8 cellular contexts compared by ENCODE assay signal in genomic region chr9:127396808-127397721, GRCh38. TPM values are rescaled to one million over a fixed set of nuclear protein-coding genes. Genes with fewer than 3 reads are reported as not detected.
DNase-seq lines count a peak whose midpoint lies in the region; TF ChIP-seq lines count a peak whose summit lies in the region.

Gene SLC2A8 (plus strand): TSS chr9:127397169. CDS start chr9:127397231, 62 bp downstream.

- CTCF ChIA-PET in activated naive CD4-positive, alpha-beta T cell treated with anti-CD3 and anti-CD28 coated beads for 36 hours (lab: Charles Lee), result interaction anchor here (0.8 to 1.7 kb wide), 6 partner anchors 9 to 182 kb away, joined by 3 to 6 read pairs (median 4); partner anchors contain the start of gene ZNF79

- H3K9me3 Mint-ChIP-seq in activated naive CD4-positive, alpha-beta T cell treated with anti-CD3 and anti-CD28 coated beads for 36 hours, result no peaks in the 10 kb centered on the region
- no peaks in the 10 kb centered on the region for H3K9me3 Mint-ChIP-seq in neural progenitor cell

- H3K4me1 Mint-ChIP-seq in activated naive CD4-positive, alpha-beta T cell treated with anti-CD3 and anti-CD28 coated beads for 36 hours (ENCODE audit: low read depth), result peaks cover 9% of the 10 kb centered on the region
- peaks cover 10% of the 10 kb centered on the region for H3K4me1 Mint-ChIP-seq in neural progenitor cell

- H4K20me1 ChIP-seq in neural progenitor cell (ENCODE audit: low read depth), result peaks cover 28% of the 10 kb centered on the region

- no peak within 1 kb of the TSS for H3K27ac ChIP-seq in neural progenitor cell
- H3K27ac ChIP-seq in stomach smooth muscle (ENCODE audit: low read length), result peak within 1 kb of the TSS; percentile 80

- H3K27ac Mint-ChIP-seq in activated naive CD4-positive, alpha-beta T cell treated with anti-CD3 and anti-CD28 coated beads for 36 hours, result no peak within 1 kb of the TSS
- H3K27ac Mint-ChIP-seq in neural progenitor cell, result no peak within 1 kb of the TSS

- peak within 1 kb of the TSS; percentile 89 for H2AFZ ChIP-seq in neural progenitor cell (replicated peaks)

- H3K4me3 Mint-ChIP-seq in activated naive CD4-positive, alpha-beta T cell treated with anti-CD3 and anti-CD28 coated beads for 36 hours, result peak within 1 kb of the TSS; percentile 61
- H3K4me3 Mint-ChIP-seq in neural progenitor cell, result peak within 1 kb of the TSS; percentile 90

- peak within 1 kb of the TSS; percentile 98 for H3K4me2 ChIP-seq in neural progenitor cell

- H3K36me3 ChIP-seq in MG63 (0 out of 2 replicates have a peak, but pooled peaks cover 3% of the 10 kb centered on the region), neural progenitor cell (no peaks in the 10 kb centered on the region), stomach smooth muscle (ENCODE audit: control insufficient read depth in 2 of 2, insufficient read depth in 2 of 2, low read length in 2 of 2) (peaks cover 0 to 11% of the 10 kb centered on the region in 2 donors)

- DNase-seq in EL (peak; percentile 99), H4 (ENCODE audit: low spot score) (peak; percentile 98), MG63 (peak; percentile 98), SIG-M5 (lab: John Stamatoyannopoulos, UW) (peak; percentile 89), foreskin melanocyte (peak; percentile 99), neural progenitor cell (ENCODE audit: low spot score) (peak; percentile 100)
- DNase-seq in activated naive CD4-positive, alpha-beta T cell treated with anti-CD3 and anti-CD28 coated beads for 36 hours, result peak; percentile 92

- peaks cover 6% of the 10 kb centered on the region for H3F3A ChIP-seq in neural progenitor cell (ENCODE audit: low read depth)

- no peaks in the 10 kb centered on the region for H3K9me3 ChIP-seq in MG63
- H3K9me3 ChIP-seq in neural progenitor cell (ENCODE audit: low read depth), result no peaks in the 10 kb centered on the region
- H3K9me3 ChIP-seq in stomach smooth muscle (ENCODE audit: control insufficient read depth in 2 of 2, low read length in 2 of 2), result no peaks in the 10 kb centered on the region

- peaks cover 74% of the 10 kb centered on the region for H3K27me3 Mint-ChIP-seq in activated naive CD4-positive, alpha-beta T cell treated with anti-CD3 and anti-CD28 coated beads for 36 hours (ENCODE audit: low read depth)
- peaks cover 2% of the 10 kb centered on the region for H3K27me3 Mint-ChIP-seq in neural progenitor cell (ENCODE audit: insufficient read depth, low read depth)

- TF ChIP-seq CTCF in neural progenitor cell (IDR thresholded peaks at IDR 0.05), result peak; percentile 20

- peak within 1 kb of the TSS; percentile 55 for H3K4me3 ChIP-seq in MG63
- H3K4me3 ChIP-seq in neural progenitor cell, result peak within 1 kb of the TSS; percentile 83
- H3K4me3 ChIP-seq in stomach smooth muscle (ENCODE audit: low read length in 2 of 2), result peak within 1 kb of the TSS; percentile 83 to 85

- H3K9ac ChIP-seq in neural progenitor cell, result peak within 1 kb of the TSS; percentile 55
- peak within 1 kb of the TSS; percentile 73 to 80 for H3K9ac ChIP-seq in stomach smooth muscle (ENCODE audit: low read length in 2 of 2)

- H3K27me3 ChIP-seq in MG63 (no peaks in the 10 kb centered on the region), neural progenitor cell (peaks cover 16% of the 10 kb centered on the region), stomach smooth muscle (ENCODE audit: control insufficient read depth in 1 of 2, insufficient read depth in 2 of 2, low read length in 2 of 2) (no peaks in the 10 kb centered on the region)

- H3K4me1 ChIP-seq in neural progenitor cell, result peaks cover 7% of the 10 kb centered on the region
- H3K4me1 ChIP-seq in stomach smooth muscle (ENCODE audit: control insufficient read depth, insufficient read depth, low read length), result peaks cover 21% of the 10 kb centered on the region

- no peaks in the 10 kb centered on the region for H3K36me3 Mint-ChIP-seq in activated naive CD4-positive, alpha-beta T cell treated with anti-CD3 and anti-CD28 coated beads for 36 hours (ENCODE audit: low read depth)
- no peaks in the 10 kb centered on the region for H3K36me3 Mint-ChIP-seq in neural progenitor cell

- intact Hi-C loops in activated naive CD4-positive, alpha-beta T cell treated with anti-CD3 and anti-CD28 coated beads for 36 hours (cut with micrococcal nuclease), result loop anchor here (1.0 to 5.0 kb wide), 5 partner anchors 9 to 182 kb away; partner anchors contain the start of gene ZNF79

- H3K79me2 ChIP-seq in neural progenitor cell (ENCODE audit: low read depth), result peaks cover 17% of the 10 kb centered on the region

RNA-seq across cellular contexts. Expression of gene SLC2A8, which starts in this region (rescaled TPM):
- total RNA-seq in H4 (2014; rRNA removed; shearing (Covaris generic)), result 8.4 and 8.7 TPM in 2 replicates
- 10.8 and 14.2 TPM in 2 replicates for total RNA-seq in MG63 (2014; rRNA removed; shearing (Covaris generic); ENCODE audit: low replicate concordance)
- 1 to 10 TPM; 3.4 TPM for total RNA-seq in activated naive CD4-positive, alpha-beta T cell treated with anti-CD3 and anti-CD28 coated beads for 36 hours
- total RNA-seq in neural progenitor cell (ENCODE audit: low replicate concordance), result 9.4 and 22.8 TPM in 2 replicates
